In the genomic region with DNA sequence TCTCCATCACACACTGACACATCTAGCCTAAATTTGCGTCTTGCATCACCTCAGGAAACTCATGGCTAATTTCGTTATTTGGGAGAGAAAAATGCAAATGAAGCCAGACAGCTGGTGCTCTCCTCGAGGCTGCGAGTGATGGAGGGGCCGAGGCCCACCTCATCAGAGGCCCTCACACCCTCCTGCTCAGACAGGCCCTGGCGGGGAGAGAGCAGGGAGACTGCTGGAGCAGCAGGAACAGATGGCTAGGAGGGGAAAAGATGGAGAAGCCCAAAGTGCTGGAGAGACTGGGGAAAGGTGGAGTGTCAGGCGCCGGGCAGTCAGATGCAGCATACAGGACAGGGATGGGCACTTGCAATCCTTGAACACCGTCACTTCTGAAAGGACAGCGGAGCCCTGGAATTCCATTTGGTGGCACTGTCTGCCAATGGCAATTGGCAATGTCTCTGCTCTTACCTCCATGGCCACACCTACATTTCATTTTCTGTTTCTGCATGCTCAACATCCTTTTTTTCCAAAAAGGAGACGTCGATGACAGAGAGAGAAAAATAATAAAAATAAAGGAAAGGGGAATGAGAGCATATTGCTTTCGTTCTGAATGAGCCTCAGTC, we compare ENCODE assay signal across 17 cellular contexts.
DNase-seq lines count a peak whose midpoint lies in the region; TF ChIP-seq lines count a peak whose summit lies in the region.
"Had no signal": no experiment of that assay in that cellular context is flagged by ENCODE, and none has a peak within 500 bp of the region (broad histone marks: within the 10 kb centered on the region; RNA-seq: fewer than 3 reads in every experiment).

No MANE protein-coding gene starts in this region.

- CTCF ChIA-PET in activated CD4-positive, alpha-beta memory T cell treated with anti-CD3 and anti-CD28 coated beads for 36 hours (lab: Charles Lee): no interaction called here

- POLR2A ChIA-PET in activated CD4-positive, alpha-beta memory T cell treated with anti-CD3 and anti-CD28 coated beads for 36 hours (lab: Charles Lee): no interaction called here

- H3K36me3 Mint-ChIP-seq in activated CD4-positive, alpha-beta memory T cell treated with anti-CD3 and anti-CD28 coated beads for 36 hours: no peaks in the 10 kb centered on the region
- no peaks in the 10 kb centered on the region for H3K36me3 Mint-ChIP-seq in activated CD4-positive, alpha-beta T cell treated with anti-CD3 and anti-CD28 coated beads, Interleukin-2, amount 10 ng/mL, durations not matched to agents 24 days and 14 days (ENCODE audit: low read depth)
- H3K36me3 Mint-ChIP-seq: CD4-positive, CD25-positive, alpha-beta regulatory T cell had no signal

- H3K4me1 Mint-ChIP-seq in activated CD4-positive, alpha-beta memory T cell treated with anti-CD3 and anti-CD28 coated beads for 36 hours (ENCODE audit: low read depth): no peaks in the 10 kb centered on the region
- no peaks in the 10 kb centered on the region for H3K4me1 Mint-ChIP-seq in activated CD4-positive, alpha-beta T cell treated with anti-CD3 and anti-CD28 coated beads, Interleukin-2, amount 10 ng/mL, durations not matched to agents 24 days and 14 days
- H3K4me1 Mint-ChIP-seq: CD4-positive, CD25-positive, alpha-beta regulatory T cell had no signal

- in situ Hi-C loops in G401 (cut with HindIII; ENCODE audit: low sequenced_read_pairs): no loop called here

- peak; percentile 24; the same call in 1 of the 2 replicates for TF ChIP-seq CTCF in 22Rv1 (IDR thresholded peaks at IDR 0.05)

- intact Hi-C loops in activated CD4-positive, alpha-beta memory T cell treated with anti-CD3 and anti-CD28 coated beads for 36 hours (cut with micrococcal nuclease): no loop called here
- intact Hi-C loops in activated CD4-positive, alpha-beta T cell treated with anti-CD3 and anti-CD28 coated beads, Interleukin-2, amount 10 ng/mL, durations not matched to agents 24 days and 14 days (cut with micrococcal nuclease): no loop called here

- H3K4me3 Mint-ChIP-seq in activated CD4-positive, alpha-beta memory T cell treated with anti-CD3 and anti-CD28 coated beads for 36 hours: no peak overlapping the region
- H3K4me3 Mint-ChIP-seq in activated CD4-positive, alpha-beta T cell treated with anti-CD3 and anti-CD28 coated beads, Interleukin-2, amount 10 ng/mL, durations not matched to agents 24 days and 14 days: no peak overlapping the region
- H3K4me3 Mint-ChIP-seq: CD4-positive, CD25-positive, alpha-beta regulatory T cell; T-helper 1 cell treated with Interleukin-12 subunit alpha and Interleukin-12 subunit beta and Interleukin-4 antibody, amounts not matched to agents 30 μg/mL and 1 μg/mL, for 36 hours had no signal

- peaks cover 4% of the 10 kb centered on the region for H3K9me3 Mint-ChIP-seq in activated CD4-positive, alpha-beta memory T cell treated with anti-CD3 and anti-CD28 coated beads for 36 hours
- H3K9me3 Mint-ChIP-seq in activated CD4-positive, alpha-beta T cell treated with anti-CD3 and anti-CD28 coated beads, Interleukin-2, amount 10 ng/mL, durations not matched to agents 24 days and 14 days: no peaks in the 10 kb centered on the region
- H3K9me3 Mint-ChIP-seq: T-helper 1 cell treated with Interleukin-12 subunit alpha and Interleukin-12 subunit beta and Interleukin-4 antibody, amounts not matched to agents 30 μg/mL and 1 μg/mL, for 36 hours had no signal

- no peak overlapping the region for H3K27ac Mint-ChIP-seq in activated CD4-positive, alpha-beta memory T cell treated with anti-CD3 and anti-CD28 coated beads for 36 hours
- H3K27ac Mint-ChIP-seq in activated CD4-positive, alpha-beta T cell treated with anti-CD3 and anti-CD28 coated beads, Interleukin-2, amount 10 ng/mL, durations not matched to agents 24 days and 14 days: no peak overlapping the region
- H3K27ac Mint-ChIP-seq: CD4-positive, CD25-positive, alpha-beta regulatory T cell; T-helper 1 cell treated with Interleukin-12 subunit alpha and Interleukin-12 subunit beta and Interleukin-4 antibody, amounts not matched to agents 30 μg/mL and 1 μg/mL, for 36 hours had no signal

- peak; percentile 27 for DNase-seq in G401 (ENCODE audit: low spot score)
- peak; percentile 66 to 72 for DNase-seq in NCI-H446 (lab: John Stamatoyannopoulos, UW)
- peak; percentile 11 for DNase-seq in cerebellar cortex (ENCODE audit: low spot score)
- DNase-seq in cerebellum (ENCODE audit: low spot score): no peak
- no peak for DNase-seq in activated CD4-positive, alpha-beta memory T cell treated with anti-CD3 and anti-CD28 coated beads for 36 hours
- no peak for DNase-seq in activated naive CD4-positive, alpha-beta T cell (lab: John Stamatoyannopoulos, UW)
- no peak for DNase-seq in activated CD4-positive, alpha-beta T cell treated with anti-CD3 and anti-CD28 coated beads, Interleukin-2, amount 10 ng/mL, durations not matched to agents 24 days and 14 days
- DNase-seq: AML-193; Calu3; CD4-positive, CD25-positive, alpha-beta regulatory T cell; Karpas-422; NCI-H2029; NCI-H226; PC-9; SK-N-SH had no signal

- H3K27me3 Mint-ChIP-seq in activated CD4-positive, alpha-beta memory T cell treated with anti-CD3 and anti-CD28 coated beads for 36 hours: no peaks in the 10 kb centered on the region
- H3K27me3 Mint-ChIP-seq in activated CD4-positive, alpha-beta T cell treated with anti-CD3 and anti-CD28 coated beads, Interleukin-2, amount 10 ng/mL, durations not matched to agents 24 days and 14 days: no peaks in the 10 kb centered on the region
- H3K27me3 Mint-ChIP-seq: CD4-positive, CD25-positive, alpha-beta regulatory T cell had no signal

- no peak overlapping the region for H3K27ac ChIP-seq in 22Rv1
- H3K27ac ChIP-seq: PC-9 had no signal

Comparison
In these comparisons a context has a peak if more than half of its experiments do, and no peak if none do; other contexts are left out.
1. DNase-seq: peak in G401 (single experiment), NCI-H446 (2 of 2) and cerebellar cortex (single experiment); none in cerebellum (single experiment), activated CD4-positive, alpha-beta memory T cell treated with anti-CD3 and anti-CD28 coated beads for 36 hours (single experiment), activated naive CD4-positive, alpha-beta T cell (0 of 4) and activated CD4-positive, alpha-beta T cell treated with anti-CD3 and anti-CD28 coated beads, Interleukin-2, amount 10 ng/mL, durations not matched to agents 24 days and 14 days (single experiment).